In genomic region chr2:160241251-160242137, GRCh38 we compare ENCODE assay signal across 12 cellular contexts. TPM values are rescaled to one million over a fixed set of nuclear protein-coding genes. Genes with fewer than 3 reads are reported as not detected.
DNase-seq lines count a peak whose midpoint lies in the region; ATAC-seq, FAIRE-seq and TF ChIP-seq lines count a peak whose summit lies in the region.
"Had no signal": no experiment of that assay in that cellular context is flagged by ENCODE, and none has a peak within 500 bp of the region (broad histone marks: within the 10 kb centered on the region; RNA-seq: fewer than 3 reads in every experiment).

No MANE protein-coding gene starts in this region.

- FAIRE-seq in H54 (lab: Jason Lieb, UNC): peak; percentile 91
- FAIRE-seq: GM12878 had no signal

- H3K27ac ChIP-seq in SJCRH30: peak overlapping the region; percentile 85
- H3K27ac ChIP-seq in gastroesophageal sphincter: peak overlapping the region in 1 of 4 donors; percentile 31
- H3K27ac ChIP-seq in WERI-Rb-1: no peak overlapping the region

- H3K4me3 ChIP-seq in SJCRH30: no peak overlapping the region
- no peak overlapping the region for H3K4me3 ChIP-seq in gastroesophageal sphincter
- H3K4me3 ChIP-seq in skeletal muscle cell (ENCODE audit: low read depth, low read length): no peak overlapping the region
- no peak overlapping the region for H3K4me3 ChIP-seq in WERI-Rb-1 (ENCODE audit: low read depth, low read length)
- H3K4me3 ChIP-seq: GM12878, skin epidermis had no signal

- H3K36me3 ChIP-seq in SJCRH30 (no peaks in the 10 kb centered on the region), gastroesophageal sphincter (no peaks in the 10 kb centered on the region), WERI-Rb-1 (no peaks in the 10 kb centered on the region)

- ATAC-seq in gastroesophageal sphincter: peak; percentile 50
- ATAC-seq in GM19324 (IDR thresholded peaks at IDR 0.05; ENCODE audit: low FRiP score, unreplicated experiment): no peak
- ATAC-seq: GM12878 had no signal

- TF ChIP-seq EP300 in gastroesophageal sphincter (IDR thresholded peaks at IDR 0.05): no peak

- WGBS in gastroesophageal sphincter (ENCODE audit: low coverage in 1 of 2), 2 donors: 54 to 68% methylated on average over 2 to 3 of the region's 4 CpGs

- DNase-seq in H54 (ENCODE audit: insufficient read length, low spot score): peak; percentile 54
- peak; percentile 84 to 89 for DNase-seq in SJCRH30
- DNase-seq in skeletal muscle cell (ENCODE audit: low read depth): peak; percentile 70
- DNase-seq in SKM-1 treated with dmso at 0.1 percent for 144 hours (lab: John Stamatoyannopoulos, UW; ENCODE audit: unreplicated experiment): no peak
- DNase-seq in WERI-Rb-1: no peak
- DNase-seq in inferior parietal cortex (ENCODE audit: extremely low spot score): no peak

- TF ChIP-seq CTCF in gastroesophageal sphincter (IDR thresholded peaks at IDR 0.05): no peak
- no peak for TF ChIP-seq CTCF in WERI-Rb-1 (IDR thresholded peaks at IDR 0.05; ENCODE audit: low read depth, low read length)

- H3K27me3 ChIP-seq in SJCRH30: no peaks in the 10 kb centered on the region
- H3K27me3 ChIP-seq in gastroesophageal sphincter: no peaks in the 10 kb centered on the region
- H3K27me3 ChIP-seq in WERI-Rb-1 (ENCODE audit: insufficient read depth, low read depth, severe bottlenecking): no peaks in the 10 kb centered on the region

- TF ChIP-seq POLR2A in H54 (IDR thresholded peaks at IDR 0.05; ENCODE audit: low read depth, low read length) (no peak), gastroesophageal sphincter (IDR thresholded peaks at IDR 0.05) (no peak)

- H3K4me1 ChIP-seq in SJCRH30 (peaks cover 30% of the 10 kb centered on the region), gastroesophageal sphincter (peaks cover 0 to 20% (median 3%) of the 10 kb centered on the region in 3 donors)

- H3K9me3 ChIP-seq in SJCRH30 (replicated peaks) (no peaks in the 10 kb centered on the region), gastroesophageal sphincter (no peaks in the 10 kb centered on the region), WERI-Rb-1 (ENCODE audit: severe bottlenecking) (no peaks in the 10 kb centered on the region)

RNA-seq across cellular contexts. Expression of gene ITGB6, which starts 41.4 kb away (rescaled TPM):
- total RNA-seq in SJCRH30 (2014; rRNA removed; shearing (Covaris generic)): 3.7 and 3.8 TPM in 2 replicates
- 1 to 10 TPM in 1 of 4 donors, not detected in 3; 2.2 TPM for total RNA-seq in gastroesophageal sphincter
- total RNA-seq: dermis microvascular lymphatic vessel endothelial cell; GM12878; T-helper 2 cell treated with Interferon-gamma antibody and Interleukin-4, amounts not matched to agents 100 ng/mL and 5 ng/mL, for 36 hours had no signal

Comparison
In these comparisons a context has a peak if more than half of its experiments do, and no peak if none do; other contexts are left out.
1. DNase-seq: peak in H54 (single experiment), SJCRH30 (2 of 2) and skeletal muscle cell (single experiment); none in SKM-1 treated with dmso at 0.1 percent for 144 hours (single experiment), WERI-Rb-1 (single experiment) and inferior parietal cortex (single experiment).